ENCODE assay signal across 1 cellular context in genomic region chr5:87127426-87127825, GRCh38.
TF ChIP-seq lines count a peak whose summit lies in the region.

No MANE protein-coding gene starts in this region.

TF ChIP-seq in HCT116, 20 proteins besides CTCF, POLR2A, EP300 and RAD21 (continued from another document):
- TF ChIP-seq ZBTB33 (IDR thresholded peaks at IDR 0.05; ENCODE audit: extremely low read depth, insufficient replicate concordance, low read length) (no peak), MAX (IDR thresholded peaks at IDR 0.05) (no peak), ELF1 (IDR thresholded peaks at IDR 0.05; ENCODE audit: borderline replicate concordance, low read depth) (no peak), REST (IDR thresholded peaks at IDR 0.05; ENCODE audit: low read depth) (no peak), EZH2phosphoT487 (IDR thresholded peaks at IDR 0.05; ENCODE audit: borderline replicate concordance) (no peak)
